23 cellular contexts compared by ENCODE assay signal in the genomic region with DNA sequence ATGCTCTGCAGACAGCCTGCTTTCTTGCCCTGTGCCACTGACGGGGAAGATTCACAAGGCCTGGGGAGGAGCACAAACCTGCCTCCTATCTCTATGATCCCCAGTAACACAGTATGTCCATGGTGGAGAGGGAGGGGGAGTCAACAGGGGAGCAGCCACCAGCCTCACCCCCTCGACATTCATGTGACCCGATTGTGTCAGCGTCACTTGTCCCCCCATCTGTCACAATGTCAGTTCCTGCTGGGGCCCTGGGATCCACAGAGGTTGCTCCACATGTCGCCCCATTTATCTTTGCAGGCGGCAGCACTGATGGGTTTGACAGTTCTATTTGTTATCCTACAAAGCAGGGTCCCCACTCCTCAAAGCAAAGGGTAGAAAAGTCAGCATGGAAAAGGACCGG.
"Had no signal": no experiment of that assay in that cellular context is flagged by ENCODE, and none has a peak within 500 bp of the region (broad histone marks: within the 10 kb centered on the region; RNA-seq: fewer than 3 reads in every experiment).

No MANE protein-coding gene starts in this region.

- H3K27ac Mint-ChIP-seq: dendritic cell treated with granulocyte-macrophage colony-stimulating factor and Interleukin-4, amounts not matched to agents 40 ng/mL and 50 ng/mL, for 4 days; effector memory CD8-positive, alpha-beta T cell; endodermal cell; mesothelial cell of epicardium had no signal

- H3K27me3 ChIP-seq: esophagus squamous epithelium, gastrocnemius medialis, left lung had no signal

- H3K4me3 ChIP-seq: esophagus squamous epithelium, gastrocnemius medialis, heart right ventricle, left lung, lower lobe of right lung, mucosa of descending colon had no signal

- H3K36me3 Mint-ChIP-seq: mesothelial cell of epicardium had no signal

- H3K9me3 Mint-ChIP-seq: endodermal cell had no signal

- H3K4me1 ChIP-seq: esophagus squamous epithelium, gastrocnemius medialis, heart right ventricle, left lung, lower lobe of right lung had no signal

- H3K4me3 Mint-ChIP-seq: dendritic cell treated with granulocyte-macrophage colony-stimulating factor and Interleukin-4, amounts not matched to agents 40 ng/mL and 50 ng/mL, for 4 days; effector memory CD8-positive, alpha-beta T cell; endodermal cell; mesothelial cell of epicardium had no signal

- DNase-seq: cortex of kidney; effector CD8-positive, alpha-beta T cell; effector memory CD8-positive, alpha-beta T cell; endodermal cell; erythroblast; esophagus squamous epithelium; foreskin fibroblast; foreskin melanocyte; gastrocnemius medialis; glutamatergic neuron; head of caudate nucleus; heart right ventricle; hippocampal formation; left cardiac atrium; left lung; left ventricle myocardium superior; lower lobe of right lung; mesenchymal stem cell; mucosa of descending colon had no signal

- H3K4me1 Mint-ChIP-seq: endodermal cell, mesothelial cell of epicardium had no signal

- H3K27ac ChIP-seq: epithelial cell of prostate, esophagus squamous epithelium, gastrocnemius medialis, heart right ventricle, left lung, lower lobe of right lung had no signal

- H3K27me3 Mint-ChIP-seq: dendritic cell treated with granulocyte-macrophage colony-stimulating factor and Interleukin-4, amounts not matched to agents 40 ng/mL and 50 ng/mL, for 4 days; effector memory CD8-positive, alpha-beta T cell had no signal

- H3K9me3 ChIP-seq: esophagus squamous epithelium, gastrocnemius medialis, heart right ventricle, left lung, lower lobe of right lung, mucosa of descending colon had no signal

- H3K36me3 ChIP-seq: esophagus squamous epithelium, gastrocnemius medialis, heart right ventricle, left lung, lower lobe of right lung had no signal

- ATAC-seq: effector memory CD8-positive, alpha-beta T cell; esophagus mucosa; gastrocnemius medialis; heart right ventricle; left cardiac atrium; left lung; left ventricle myocardium superior; lower lobe of right lung; mucosa of descending colon had no signal
